1 cellular context compared by ENCODE assay signal in genomic region chr22:20604776-20605221, GRCh38.
TF ChIP-seq lines count a peak whose summit lies in the region.

No MANE protein-coding gene starts in this region.

TF ChIP-seq in K562, 482 proteins besides CTCF, POLR2A, EP300 and RAD21 (continued from another document and continues in another):
- TF ChIP-seq, protein P1, sequence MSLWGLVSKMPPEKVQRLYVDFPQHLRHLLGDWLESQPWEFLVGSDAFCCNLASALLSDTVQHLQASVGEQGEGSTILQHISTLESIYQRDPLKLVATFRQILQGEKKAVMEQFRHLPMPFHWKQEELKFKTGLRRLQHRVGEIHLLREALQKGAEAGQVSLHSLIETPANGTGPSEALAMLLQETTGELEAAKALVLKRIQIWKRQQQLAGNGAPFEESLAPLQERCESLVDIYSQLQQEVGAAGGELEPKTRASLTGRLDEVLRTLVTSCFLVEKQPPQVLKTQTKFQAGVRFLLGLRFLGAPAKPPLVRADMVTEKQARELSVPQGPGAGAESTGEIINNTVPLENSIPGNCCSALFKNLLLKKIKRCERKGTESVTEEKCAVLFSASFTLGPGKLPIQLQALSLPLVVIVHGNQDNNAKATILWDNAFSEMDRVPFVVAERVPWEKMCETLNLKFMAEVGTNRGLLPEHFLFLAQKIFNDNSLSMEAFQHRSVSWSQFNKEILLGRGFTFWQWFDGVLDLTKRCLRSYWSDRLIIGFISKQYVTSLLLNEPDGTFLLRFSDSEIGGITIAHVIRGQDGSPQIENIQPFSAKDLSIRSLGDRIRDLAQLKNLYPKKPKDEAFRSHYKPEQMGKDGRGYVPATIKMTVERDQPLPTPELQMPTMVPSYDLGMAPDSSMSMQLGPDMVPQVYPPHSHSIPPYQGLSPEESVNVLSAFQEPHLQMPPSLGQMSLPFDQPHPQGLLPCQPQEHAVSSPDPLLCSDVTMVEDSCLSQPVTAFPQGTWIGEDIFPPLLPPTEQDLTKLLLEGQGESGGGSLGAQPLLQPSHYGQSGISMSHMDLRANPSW (CRISPR knock-in tag; IDR thresholded peaks at IDR 0.05), result peak; percentile 56; the same call in 1 of the 2 replicates
- TF ChIP-seq, protein P2, sequence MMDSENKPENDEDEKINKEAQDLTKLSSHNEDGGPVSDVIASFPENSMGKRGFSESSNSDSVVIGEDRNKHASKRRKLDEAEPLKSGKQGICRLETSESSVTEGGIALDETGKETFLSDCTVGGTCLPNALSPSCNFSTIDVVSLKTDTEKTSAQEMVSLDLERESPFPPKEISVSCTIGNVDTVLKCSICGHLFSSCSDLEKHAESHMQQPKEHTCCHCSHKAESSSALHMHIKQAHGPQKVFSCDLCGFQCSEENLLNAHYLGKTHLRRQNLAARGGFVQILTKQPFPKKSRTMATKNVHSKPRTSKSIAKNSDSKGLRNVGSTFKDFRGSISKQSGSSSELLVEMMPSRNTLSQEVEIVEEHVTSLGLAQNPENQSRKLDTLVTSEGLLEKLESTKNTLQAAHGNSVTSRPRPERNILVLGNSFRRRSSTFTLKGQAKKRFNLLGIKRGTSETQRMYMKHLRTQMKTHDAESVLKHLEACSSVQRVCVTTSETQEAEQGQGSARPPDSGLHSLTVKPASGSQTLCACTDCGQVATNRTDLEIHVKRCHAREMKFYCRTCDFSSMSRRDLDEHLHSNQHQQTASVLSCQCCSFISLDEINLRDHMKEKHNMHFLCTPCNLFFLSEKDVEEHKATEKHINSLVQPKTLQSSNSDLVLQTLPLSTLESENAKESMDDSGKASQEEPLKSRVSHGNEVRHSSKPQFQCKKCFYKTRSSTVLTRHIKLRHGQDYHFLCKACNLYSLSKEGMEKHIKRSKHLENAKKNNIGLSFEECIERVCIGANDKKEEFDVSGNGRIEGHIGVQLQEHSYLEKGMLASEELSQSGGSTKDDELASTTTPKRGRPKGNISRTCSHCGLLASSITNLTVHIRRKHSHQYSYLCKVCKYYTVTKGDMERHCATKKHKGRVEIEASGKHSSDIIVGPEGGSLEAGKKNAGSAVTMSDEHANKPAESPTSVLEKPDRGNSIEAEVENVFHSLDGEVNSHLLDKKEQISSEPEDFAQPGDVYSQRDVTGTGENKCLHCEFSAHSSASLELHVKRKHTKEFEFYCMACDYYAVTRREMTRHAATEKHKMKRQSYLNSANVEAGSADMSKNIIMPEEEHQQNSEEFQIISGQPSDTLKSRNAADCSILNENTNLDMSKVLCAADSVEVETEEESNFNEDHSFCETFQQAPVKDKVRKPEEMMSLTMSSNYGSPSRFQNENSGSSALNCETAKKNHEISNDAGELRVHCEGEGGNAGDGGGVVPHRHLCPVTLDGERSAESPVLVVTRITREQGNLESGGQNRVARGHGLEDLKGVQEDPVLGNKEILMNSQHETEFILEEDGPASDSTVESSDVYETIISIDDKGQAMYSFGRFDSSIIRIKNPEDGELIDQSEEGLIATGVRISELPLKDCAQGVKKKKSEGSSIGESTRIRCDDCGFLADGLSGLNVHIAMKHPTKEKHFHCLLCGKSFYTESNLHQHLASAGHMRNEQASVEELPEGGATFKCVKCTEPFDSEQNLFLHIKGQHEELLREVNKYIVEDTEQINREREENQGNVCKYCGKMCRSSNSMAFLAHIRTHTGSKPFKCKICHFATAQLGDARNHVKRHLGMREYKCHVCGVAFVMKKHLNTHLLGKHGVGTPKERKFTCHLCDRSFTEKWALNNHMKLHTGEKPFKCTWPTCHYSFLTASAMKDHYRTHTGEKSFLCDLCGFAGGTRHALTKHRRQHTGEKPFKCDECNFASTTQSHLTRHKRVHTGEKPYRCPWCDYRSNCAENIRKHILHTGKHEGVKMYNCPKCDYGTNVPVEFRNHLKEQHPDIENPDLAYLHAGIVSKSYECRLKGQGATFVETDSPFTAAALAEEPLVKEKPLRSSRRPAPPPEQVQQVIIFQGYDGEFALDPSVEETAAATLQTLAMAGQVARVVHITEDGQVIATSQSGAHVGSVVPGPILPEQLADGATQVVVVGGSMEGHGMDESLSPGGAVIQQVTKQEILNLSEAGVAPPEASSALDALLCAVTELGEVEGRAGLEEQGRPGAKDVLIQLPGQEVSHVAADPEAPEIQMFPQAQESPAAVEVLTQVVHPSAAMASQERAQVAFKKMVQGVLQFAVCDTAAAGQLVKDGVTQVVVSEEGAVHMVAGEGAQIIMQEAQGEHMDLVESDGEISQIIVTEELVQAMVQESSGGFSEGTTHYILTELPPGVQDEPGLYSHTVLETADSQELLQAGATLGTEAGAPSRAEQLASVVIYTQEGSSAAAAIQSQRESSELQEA (IDR thresholded peaks at IDR 0.05; ENCODE audit: low read depth), result no peak
- TF ChIP-seq ZNF444 (CRISPR knock-in tag; IDR thresholded peaks at IDR 0.05) (no peak), CBX1 (IDR thresholded peaks at IDR 0.05; ENCODE audit: low read depth) (no peak), PYGO2 (tag; IDR thresholded peaks at IDR 0.05) (no peak), XRCC5 (IDR thresholded peaks at IDR 0.05; ENCODE audit: low read depth, low read length) (no peak), PHF20 (IDR thresholded peaks at IDR 0.05; ENCODE audit: partially characterized antibody) (no peak), ZNF232 (CRISPR knock-in tag; IDR thresholded peaks at IDR 0.05) (no peak), MNT (conservative IDR thresholded peaks at IDR 0.05) (no peak), ETV1 (tag; conservative IDR thresholded peaks at IDR 0.05; ENCODE audit: low read depth) (peak; percentile 69; the same call in 1 of the 2 replicates), ZKSCAN1 (IDR thresholded peaks at IDR 0.05; ENCODE audit: low read depth, low read length) (no peak), ZKSCAN8 (CRISPR knock-in tag; IDR thresholded peaks at IDR 0.05) (no peak), ZNF212 (CRISPR knock-in tag; IDR thresholded peaks at IDR 0.05) (no peak), NR1H2 (CRISPR knock-in tag; IDR thresholded peaks at IDR 0.05) (no peak), TCFL5 (CRISPR knock-in tag; conservative IDR thresholded peaks at IDR 0.05) (no peak), ZNF121 (CRISPR knock-in tag; conservative IDR thresholded peaks at IDR 0.05) (no peak), ZBED1 (IDR thresholded peaks at IDR 0.05) (no peak), PCBP1 (IDR thresholded peaks at IDR 0.05; ENCODE audit: low read depth, low read length, poor library complexity, severe bottlenecking) (no peak), SMARCE1 (IDR thresholded peaks at IDR 0.05) (no peak), ZNF431 (CRISPR knock-in tag; IDR thresholded peaks at IDR 0.05) (no peak), ZNF253 (CRISPR knock-in tag; conservative IDR thresholded peaks at IDR 0.05) (no peak), PRPF4 (IDR thresholded peaks at IDR 0.05; ENCODE audit: insufficient read depth, low read depth, low read length, poor library complexity, severe bottlenecking) (no peak), THAP7 (CRISPR knock-in tag; IDR thresholded peaks at IDR 0.05) (no peak), ZFP91 (CRISPR knock-in tag; IDR thresholded peaks at IDR 0.05) (no peak), MAFK (IDR thresholded peaks at IDR 0.05; ENCODE audit: low read length) (peak; percentile 4; the same call in 1 of the 2 replicates), IFI16 (CRISPR knock-in tag; IDR thresholded peaks at IDR 0.05) (no peak), CHD2 (IDR thresholded peaks at IDR 0.05; ENCODE audit: low read depth, low read length) (no peak), FOXA1 (IDR thresholded peaks at IDR 0.05; ENCODE audit: borderline replicate concordance) (no peak), RFX7 (CRISPR knock-in tag; IDR thresholded peaks at IDR 0.05) (no peak), THRA (IDR thresholded peaks at IDR 0.05) (no peak), BMI1 (IDR thresholded peaks at IDR 0.05; ENCODE audit: low read length) (no peak), MCM2 (IDR thresholded peaks at IDR 0.05; ENCODE audit: low read depth) (no peak), RCOR1 (IDR thresholded peaks at IDR 0.05; ENCODE audit: borderline replicate concordance in 1 of 2, low read depth in 2 of 2, low read length in 2 of 2) (peak in 1 of 2 experiments; percentile 91; a peak in 2 of 4 replicates), BCOR (IDR thresholded peaks at IDR 0.05) (no peak), SAFB2 (IDR thresholded peaks at IDR 0.05; ENCODE audit: borderline replicate concordance, low read depth, low read length, severe bottlenecking) (no peak), TSC22D4 (tag; IDR thresholded peaks at IDR 0.05) (no peak), HMGN3 (IDR thresholded peaks at IDR 0.05; ENCODE audit: borderline replicate concordance, extremely low read depth, insufficient read length, low read depth, low read length) (peak; percentile 24), GATAD2B (IDR thresholded peaks at IDR 0.05; ENCODE audit: borderline replicate concordance) (no peak), RUNX1 (IDR thresholded peaks at IDR 0.05; ENCODE audit: low read depth) (no peak), EGR1 (conservative IDR thresholded peaks at IDR 0.05) (no peak), NCOA1 (IDR thresholded peaks at IDR 0.05; ENCODE audit: low read depth) (no peak)
- TF ChIP-seq, protein P3, sequence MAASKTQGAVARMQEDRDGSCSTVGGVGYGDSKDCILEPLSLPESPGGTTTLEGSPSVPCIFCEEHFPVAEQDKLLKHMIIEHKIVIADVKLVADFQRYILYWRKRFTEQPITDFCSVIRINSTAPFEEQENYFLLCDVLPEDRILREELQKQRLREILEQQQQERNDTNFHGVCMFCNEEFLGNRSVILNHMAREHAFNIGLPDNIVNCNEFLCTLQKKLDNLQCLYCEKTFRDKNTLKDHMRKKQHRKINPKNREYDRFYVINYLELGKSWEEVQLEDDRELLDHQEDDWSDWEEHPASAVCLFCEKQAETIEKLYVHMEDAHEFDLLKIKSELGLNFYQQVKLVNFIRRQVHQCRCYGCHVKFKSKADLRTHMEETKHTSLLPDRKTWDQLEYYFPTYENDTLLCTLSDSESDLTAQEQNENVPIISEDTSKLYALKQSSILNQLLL (CRISPR knock-in tag; IDR thresholded peaks at IDR 0.05; ENCODE audit: borderline replicate concordance), result no peak
- TF ChIP-seq, protein P4, sequence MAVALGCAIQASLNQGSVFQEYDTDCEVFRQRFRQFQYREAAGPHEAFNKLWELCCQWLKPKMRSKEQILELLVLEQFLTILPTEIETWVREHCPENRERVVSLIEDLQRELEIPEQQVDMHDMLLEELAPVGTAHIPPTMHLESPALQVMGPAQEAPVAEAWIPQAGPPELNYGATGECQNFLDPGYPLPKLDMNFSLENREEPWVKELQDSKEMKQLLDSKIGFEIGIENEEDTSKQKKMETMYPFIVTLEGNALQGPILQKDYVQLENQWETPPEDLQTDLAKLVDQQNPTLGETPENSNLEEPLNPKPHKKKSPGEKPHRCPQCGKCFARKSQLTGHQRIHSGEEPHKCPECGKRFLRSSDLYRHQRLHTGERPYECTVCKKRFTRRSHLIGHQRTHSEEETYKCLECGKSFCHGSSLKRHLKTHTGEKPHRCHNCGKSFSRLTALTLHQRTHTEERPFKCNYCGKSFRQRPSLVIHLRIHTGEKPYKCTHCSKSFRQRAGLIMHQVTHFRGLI (CRISPR knock-in tag; IDR thresholded peaks at IDR 0.05), result no peak
- TF ChIP-seq, protein P5, sequence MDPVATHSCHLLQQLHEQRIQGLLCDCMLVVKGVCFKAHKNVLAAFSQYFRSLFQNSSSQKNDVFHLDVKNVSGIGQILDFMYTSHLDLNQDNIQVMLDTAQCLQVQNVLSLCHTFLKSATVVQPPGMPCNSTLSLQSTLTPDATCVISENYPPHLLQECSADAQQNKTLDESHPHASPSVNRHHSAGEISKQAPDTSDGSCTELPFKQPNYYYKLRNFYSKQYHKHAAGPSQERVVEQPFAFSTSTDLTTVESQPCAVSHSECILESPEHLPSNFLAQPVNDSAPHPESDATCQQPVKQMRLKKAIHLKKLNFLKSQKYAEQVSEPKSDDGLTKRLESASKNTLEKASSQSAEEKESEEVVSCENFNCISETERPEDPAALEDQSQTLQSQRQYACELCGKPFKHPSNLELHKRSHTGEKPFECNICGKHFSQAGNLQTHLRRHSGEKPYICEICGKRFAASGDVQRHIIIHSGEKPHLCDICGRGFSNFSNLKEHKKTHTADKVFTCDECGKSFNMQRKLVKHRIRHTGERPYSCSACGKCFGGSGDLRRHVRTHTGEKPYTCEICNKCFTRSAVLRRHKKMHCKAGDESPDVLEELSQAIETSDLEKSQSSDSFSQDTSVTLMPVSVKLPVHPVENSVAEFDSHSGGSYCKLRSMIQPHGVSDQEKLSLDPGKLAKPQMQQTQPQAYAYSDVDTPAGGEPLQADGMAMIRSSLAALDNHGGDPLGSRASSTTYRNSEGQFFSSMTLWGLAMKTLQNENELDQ (CRISPR knock-in tag; IDR thresholded peaks at IDR 0.05; ENCODE audit: borderline replicate concordance), result no peak
